ENCODE assay signal across 1 cellular context in the genomic region with DNA sequence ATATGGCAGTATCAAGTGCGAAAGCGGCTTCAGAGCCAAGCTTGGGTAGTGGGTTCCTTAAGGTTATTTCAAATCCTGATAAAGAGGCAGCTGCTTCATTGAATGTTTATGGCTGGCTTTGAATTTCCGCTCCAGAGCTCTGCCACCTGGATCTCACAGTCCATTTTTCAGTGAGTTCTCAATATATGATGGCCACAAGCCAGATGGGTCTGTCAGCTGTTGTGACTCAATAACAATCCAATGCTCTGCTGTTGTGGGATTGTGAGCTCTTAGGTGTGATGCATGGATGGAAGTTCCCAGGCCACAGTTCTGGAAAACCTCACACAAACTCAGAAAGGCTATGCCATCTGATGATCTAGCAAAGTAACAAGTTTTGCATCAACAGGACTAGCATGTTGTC.
TF ChIP-seq lines count a peak whose summit lies in the region.

No MANE protein-coding gene starts in this region.

TF ChIP-seq in IMR-90, 13 proteins besides CTCF, POLR2A, EP300 and RAD21:
- TF ChIP-seq MAFK (IDR thresholded peaks at IDR 0.05; ENCODE audit: low read depth, low read length) (no peak), CEBPB (IDR thresholded peaks at IDR 0.05; ENCODE audit: low read depth, low read length) (no peak), SMC3 (IDR thresholded peaks at IDR 0.05; ENCODE audit: low read depth, low read length) (no peak), MAZ (IDR thresholded peaks at IDR 0.05; ENCODE audit: borderline replicate concordance, low read depth, low read length) (no peak), MXI1 (IDR thresholded peaks at IDR 0.05; ENCODE audit: borderline replicate concordance, low read depth, low read length) (no peak), BHLHE40 (IDR thresholded peaks at IDR 0.05; ENCODE audit: low read depth, low read length) (no peak), CHD1 (IDR thresholded peaks at IDR 0.05; ENCODE audit: low read depth, low read length) (no peak)
TF ChIP-seq in IMR-90: peak in this region for 0.
